1 cellular context compared by ENCODE assay signal in genomic region chr1:31961536-31961935, GRCh38.
TF ChIP-seq lines count a peak whose summit lies in the region.

No MANE protein-coding gene starts in this region.

TF ChIP-seq in GM12878, 131 proteins besides CTCF, POLR2A, EP300 and RAD21 (continues in another document):
- TF ChIP-seq YY1 (IDR thresholded peaks at IDR 0.05; ENCODE audit: low read depth, low read length), result peak; percentile 75; the same call in 1 of the 2 replicates
- 0 out of 2 replicates have a peak, but pooled peaks have one; percentile 41 for TF ChIP-seq POLR2AphosphoS5 (IDR thresholded peaks at IDR 0.05; ENCODE audit: low read length)
- TF ChIP-seq YBX1 (IDR thresholded peaks at IDR 0.05), result no peak
- no peak for TF ChIP-seq SP1 (IDR thresholded peaks at IDR 0.05; ENCODE audit: low read depth, low read length)
- peak; percentile 35; the same call in 1 of the 2 replicates for TF ChIP-seq NBN (IDR thresholded peaks at IDR 0.05)
- no peak for TF ChIP-seq CHD4 (IDR thresholded peaks at IDR 0.05)
- no peak for TF ChIP-seq E2F4 (IDR thresholded peaks at IDR 0.05; ENCODE audit: low read depth, low read length)
- TF ChIP-seq POLR2AphosphoS2 (IDR thresholded peaks at IDR 0.05; ENCODE audit: low read depth, low read length), result no peak
- TF ChIP-seq MEF2B (IDR thresholded peaks at IDR 0.05; ENCODE audit: partially characterized antibody, poor library complexity, severe bottlenecking), result peak; percentile 93
- no peak for TF ChIP-seq SMAD5 (IDR thresholded peaks at IDR 0.05; ENCODE audit: low read depth)
- TF ChIP-seq GABPA (IDR thresholded peaks at IDR 0.05; ENCODE audit: low read depth), result no peak
- TF ChIP-seq, protein P1, sequence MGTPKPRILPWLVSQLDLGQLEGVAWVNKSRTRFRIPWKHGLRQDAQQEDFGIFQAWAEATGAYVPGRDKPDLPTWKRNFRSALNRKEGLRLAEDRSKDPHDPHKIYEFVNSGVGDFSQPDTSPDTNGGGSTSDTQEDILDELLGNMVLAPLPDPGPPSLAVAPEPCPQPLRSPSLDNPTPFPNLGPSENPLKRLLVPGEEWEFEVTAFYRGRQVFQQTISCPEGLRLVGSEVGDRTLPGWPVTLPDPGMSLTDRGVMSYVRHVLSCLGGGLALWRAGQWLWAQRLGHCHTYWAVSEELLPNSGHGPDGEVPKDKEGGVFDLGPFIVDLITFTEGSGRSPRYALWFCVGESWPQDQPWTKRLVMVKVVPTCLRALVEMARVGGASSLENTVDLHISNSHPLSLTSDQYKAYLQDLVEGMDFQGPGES (IDR thresholded peaks at IDR 0.05), result no peak
- peak; percentile 90 for TF ChIP-seq MLLT1 (IDR thresholded peaks at IDR 0.05)
- no peak for TF ChIP-seq KDM1A (IDR thresholded peaks at IDR 0.05; ENCODE audit: borderline replicate concordance)
- no peak for TF ChIP-seq NR2C2 (IDR thresholded peaks at IDR 0.05; ENCODE audit: borderline replicate concordance, control insufficient read depth, insufficient read length, low read depth)
- no peak for TF ChIP-seq ASH2L (IDR thresholded peaks at IDR 0.05; ENCODE audit: borderline replicate concordance, low read depth)
- 0 out of 2 replicates have a peak, but pooled peaks have one; percentile 28 for TF ChIP-seq FOXM1 (IDR thresholded peaks at IDR 0.05; ENCODE audit: low read depth, low read length)
- TF ChIP-seq MYC (IDR thresholded peaks at IDR 0.05; ENCODE audit: insufficient read depth, insufficient read length, insufficient replicate concordance, low read length, severe bottlenecking), result no peak
- TF ChIP-seq, protein P2, sequence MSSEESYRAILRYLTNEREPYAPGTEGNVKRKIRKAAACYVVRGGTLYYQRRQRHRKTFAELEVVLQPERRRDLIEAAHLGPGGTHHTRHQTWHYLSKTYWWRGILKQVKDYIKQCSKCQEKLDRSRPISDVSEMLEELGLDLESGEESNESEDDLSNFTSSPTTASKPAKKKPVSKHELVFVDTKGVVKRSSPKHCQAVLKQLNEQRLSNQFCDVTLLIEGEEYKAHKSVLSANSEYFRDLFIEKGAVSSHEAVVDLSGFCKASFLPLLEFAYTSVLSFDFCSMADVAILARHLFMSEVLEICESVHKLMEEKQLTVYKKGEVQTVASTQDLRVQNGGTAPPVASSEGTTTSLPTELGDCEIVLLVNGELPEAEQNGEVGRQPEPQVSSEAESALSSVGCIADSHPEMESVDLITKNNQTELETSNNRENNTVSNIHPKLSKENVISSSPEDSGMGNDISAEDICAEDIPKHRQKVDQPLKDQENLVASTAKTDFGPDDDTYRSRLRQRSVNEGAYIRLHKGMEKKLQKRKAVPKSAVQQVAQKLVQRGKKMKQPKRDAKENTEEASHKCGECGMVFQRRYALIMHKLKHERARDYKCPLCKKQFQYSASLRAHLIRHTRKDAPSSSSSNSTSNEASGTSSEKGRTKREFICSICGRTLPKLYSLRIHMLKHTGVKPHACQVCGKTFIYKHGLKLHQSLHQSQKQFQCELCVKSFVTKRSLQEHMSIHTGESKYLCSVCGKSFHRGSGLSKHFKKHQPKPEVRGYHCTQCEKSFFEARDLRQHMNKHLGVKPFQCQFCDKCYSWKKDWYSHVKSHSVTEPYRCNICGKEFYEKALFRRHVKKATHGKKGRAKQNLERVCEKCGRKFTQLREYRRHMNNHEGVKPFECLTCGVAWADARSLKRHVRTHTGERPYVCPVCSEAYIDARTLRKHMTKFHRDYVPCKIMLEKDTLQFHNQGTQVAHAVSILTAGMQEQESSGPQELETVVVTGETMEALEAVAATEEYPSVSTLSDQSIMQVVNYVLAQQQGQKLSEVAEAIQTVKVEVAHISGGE (CRISPR knock-in tag; IDR thresholded peaks at IDR 0.05), result no peak
- TF ChIP-seq MEF2A (IDR thresholded peaks at IDR 0.05; ENCODE audit: insufficient read depth, low read depth, low read length), result peak; percentile 43; the same call in 1 of the 2 replicates
- no peak for TF ChIP-seq SUPT20H (IDR thresholded peaks at IDR 0.05; ENCODE audit: borderline replicate concordance, control insufficient read depth, low read depth, low read length)
- TF ChIP-seq BCL11A (IDR thresholded peaks at IDR 0.05; ENCODE audit: low read depth, low read length), result peak; percentile 27; the same call in 1 of the 2 replicates
- TF ChIP-seq HSF1 (IDR thresholded peaks at IDR 0.05; ENCODE audit: low read depth, low read length), result no peak
- no peak for TF ChIP-seq SRF (IDR thresholded peaks at IDR 0.05; ENCODE audit: low read depth in 2 of 2, low read length in 2 of 2)
- TF ChIP-seq ZBTB4 (CRISPR knock-in tag; IDR thresholded peaks at IDR 0.05), result no peak
- peak; percentile 46; the same call in 1 of the 2 replicates for TF ChIP-seq NFIC (IDR thresholded peaks at IDR 0.05; ENCODE audit: low read depth, low read length)
- TF ChIP-seq, protein P3, sequence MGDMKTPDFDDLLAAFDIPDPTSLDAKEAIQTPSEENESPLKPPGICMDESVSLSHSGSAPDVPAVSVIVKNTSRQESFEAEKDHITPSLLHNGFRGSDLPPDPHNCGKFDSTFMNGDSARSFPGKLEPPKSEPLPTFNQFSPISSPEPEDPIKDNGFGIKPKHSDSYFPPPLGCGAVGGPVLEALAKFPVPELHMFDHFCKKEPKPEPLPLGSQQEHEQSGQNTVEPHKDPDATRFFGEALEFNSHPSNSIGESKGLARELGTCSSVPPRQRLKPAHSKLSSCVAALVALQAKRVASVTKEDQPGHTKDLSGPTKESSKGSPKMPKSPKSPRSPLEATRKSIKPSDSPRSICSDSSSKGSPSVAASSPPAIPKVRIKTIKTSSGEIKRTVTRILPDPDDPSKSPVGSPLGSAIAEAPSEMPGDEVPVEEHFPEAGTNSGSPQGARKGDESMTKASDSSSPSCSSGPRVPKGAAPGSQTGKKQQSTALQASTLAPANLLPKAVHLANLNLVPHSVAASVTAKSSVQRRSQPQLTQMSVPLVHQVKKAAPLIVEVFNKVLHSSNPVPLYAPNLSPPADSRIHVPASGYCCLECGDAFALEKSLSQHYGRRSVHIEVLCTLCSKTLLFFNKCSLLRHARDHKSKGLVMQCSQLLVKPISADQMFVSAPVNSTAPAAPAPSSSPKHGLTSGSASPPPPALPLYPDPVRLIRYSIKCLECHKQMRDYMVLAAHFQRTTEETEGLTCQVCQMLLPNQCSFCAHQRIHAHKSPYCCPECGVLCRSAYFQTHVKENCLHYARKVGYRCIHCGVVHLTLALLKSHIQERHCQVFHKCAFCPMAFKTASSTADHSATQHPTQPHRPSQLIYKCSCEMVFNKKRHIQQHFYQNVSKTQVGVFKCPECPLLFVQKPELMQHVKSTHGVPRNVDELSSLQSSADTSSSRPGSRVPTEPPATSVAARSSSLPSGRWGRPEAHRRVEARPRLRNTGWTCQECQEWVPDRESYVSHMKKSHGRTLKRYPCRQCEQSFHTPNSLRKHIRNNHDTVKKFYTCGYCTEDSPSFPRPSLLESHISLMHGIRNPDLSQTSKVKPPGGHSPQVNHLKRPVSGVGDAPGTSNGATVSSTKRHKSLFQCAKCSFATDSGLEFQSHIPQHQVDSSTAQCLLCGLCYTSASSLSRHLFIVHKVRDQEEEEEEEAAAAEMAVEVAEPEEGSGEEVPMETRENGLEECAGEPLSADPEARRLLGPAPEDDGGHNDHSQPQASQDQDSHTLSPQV (IDR thresholded peaks at IDR 0.05), result no peak
- no peak; the same call in 1 of the 2 replicates for TF ChIP-seq MTA3 (IDR thresholded peaks at IDR 0.05; ENCODE audit: borderline replicate concordance, low read length)
- TF ChIP-seq BRCA1 (IDR thresholded peaks at IDR 0.05; ENCODE audit: low read depth, low read length), result no peak
- TF ChIP-seq POU2F2 (IDR thresholded peaks at IDR 0.05; ENCODE audit: borderline replicate concordance, low read depth, low read length), result no peak
- TF ChIP-seq, protein P4, sequence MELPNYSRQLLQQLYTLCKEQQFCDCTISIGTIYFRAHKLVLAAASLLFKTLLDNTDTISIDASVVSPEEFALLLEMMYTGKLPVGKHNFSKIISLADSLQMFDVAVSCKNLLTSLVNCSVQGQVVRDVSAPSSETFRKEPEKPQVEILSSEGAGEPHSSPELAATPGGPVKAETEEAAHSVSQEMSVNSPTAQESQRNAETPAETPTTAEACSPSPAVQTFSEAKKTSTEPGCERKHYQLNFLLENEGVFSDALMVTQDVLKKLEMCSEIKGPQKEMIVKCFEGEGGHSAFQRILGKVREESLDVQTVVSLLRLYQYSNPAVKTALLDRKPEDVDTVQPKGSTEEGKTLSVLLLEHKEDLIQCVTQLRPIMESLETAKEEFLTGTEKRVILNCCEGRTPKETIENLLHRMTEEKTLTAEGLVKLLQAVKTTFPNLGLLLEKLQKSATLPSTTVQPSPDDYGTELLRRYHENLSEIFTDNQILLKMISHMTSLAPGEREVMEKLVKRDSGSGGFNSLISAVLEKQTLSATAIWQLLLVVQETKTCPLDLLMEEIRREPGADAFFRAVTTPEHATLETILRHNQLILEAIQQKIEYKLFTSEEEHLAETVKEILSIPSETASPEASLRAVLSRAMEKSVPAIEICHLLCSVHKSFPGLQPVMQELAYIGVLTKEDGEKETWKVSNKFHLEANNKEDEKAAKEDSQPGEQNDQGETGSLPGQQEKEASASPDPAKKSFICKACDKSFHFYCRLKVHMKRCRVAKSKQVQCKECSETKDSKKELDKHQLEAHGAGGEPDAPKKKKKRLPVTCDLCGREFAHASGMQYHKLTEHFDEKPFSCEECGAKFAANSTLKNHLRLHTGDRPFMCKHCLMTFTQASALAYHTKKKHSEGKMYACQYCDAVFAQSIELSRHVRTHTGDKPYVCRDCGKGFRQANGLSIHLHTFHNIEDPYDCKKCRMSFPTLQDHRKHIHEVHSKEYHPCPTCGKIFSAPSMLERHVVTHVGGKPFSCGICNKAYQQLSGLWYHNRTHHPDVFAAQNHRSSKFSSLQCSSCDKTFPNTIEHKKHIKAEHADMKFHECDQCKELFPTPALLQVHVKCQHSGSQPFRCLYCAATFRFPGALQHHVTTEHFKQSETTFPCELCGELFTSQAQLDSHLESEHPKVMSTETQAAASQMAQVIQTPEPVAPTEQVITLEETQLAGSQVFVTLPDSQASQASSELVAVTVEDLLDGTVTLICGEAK (IDR thresholded peaks at IDR 0.05; ENCODE audit: borderline replicate concordance), result no peak
- TF ChIP-seq GATAD2B (conservative IDR thresholded peaks at IDR 0.05; ENCODE audit: low read depth), result peak; percentile 56; the same call in 1 of the 2 replicates
- peak; percentile 48; the same call in 1 of the 2 replicates for TF ChIP-seq RELB (IDR thresholded peaks at IDR 0.05; ENCODE audit: low read depth)
